ENCODE assay signal across 8 cellular contexts in genomic region chr9:93945400-93946337, GRCh38. TPM values are rescaled to one million over a fixed set of nuclear protein-coding genes. Genes with fewer than 3 reads are reported as not detected.
DNase-seq lines count a peak whose midpoint lies in the region; ATAC-seq and TF ChIP-seq lines count a peak whose summit lies in the region.

No MANE protein-coding gene starts in this region.

- H3K27ac Mint-ChIP-seq in progenitor cell of endocrine pancreas: peak overlapping the region; percentile 46

- no peaks in the 10 kb centered on the region for H4K20me1 ChIP-seq in PC-3 (ENCODE audit: low read length)

- no TSS peak for BruUV-seq in PC-3 (replicated peaks; lab: Mats Ljungman, UMichigan)

- H3K27me3 Mint-ChIP-seq in progenitor cell of endocrine pancreas: peaks cover 99% of the 10 kb centered on the region

- H3K4me1 ChIP-seq in PC-3 (ENCODE audit: insufficient read depth, low read length) (no peaks in the 10 kb centered on the region), heart left ventricle (peaks cover 0 to 25% (median 6%) of the 10 kb centered on the region in 12 donors)

- DNase-seq in HEK293T (ENCODE audit: extremely low spot score) (no peak), PC-3 (no peak), heart left ventricle (peak in 1 of 5 donors; percentile 61), progenitor cell of endocrine pancreas (ENCODE audit: low spot score, unreplicated experiment) (no peak), NCI-H82 (lab: John Stamatoyannopoulos, UW) (no peak), putamen (ENCODE audit: low spot score) (no peak), NCI-H82 treated with DMSO at 0.1 percent for 48 hours (lab: John Stamatoyannopoulos, UW; ENCODE audit: unreplicated experiment) (no peak)

- CTCF ChIA-PET in HEK293T (lab: Yijun Ruan, JAX): no interaction called here
- CTCF ChIA-PET in PC-3 (lab: Charles Lee): no interaction called here

- H3K4me2 ChIP-seq in PC-3 (ENCODE audit: low read length): peak overlapping the region; percentile 91

- POLR2A ChIA-PET in HEK293T (lab: Yijun Ruan, JAX) (no interaction called here), PC-3 (lab: Charles Lee; ENCODE audit: unreplicated experiment) (no interaction called here)

- H3K27me3 ChIP-seq in PC-3 (ENCODE audit: low read length) (peaks cover 2% of the 10 kb centered on the region; the same call in 1 of the 2 replicates), heart left ventricle (peaks cover 40 to 99% (median 81%) of the 10 kb centered on the region in 9 donors)

- H3K36me3 ChIP-seq in PC-3 (ENCODE audit: low read depth, low read length) (no peaks in the 10 kb centered on the region), heart left ventricle (no peaks in the 10 kb centered on the region)

- H3K4me3 ChIP-seq in PC-3 (ENCODE audit: low read length) (peak overlapping the region; percentile 70), heart left ventricle (peak overlapping the region in 9 of 12 donors; percentile 3 to 50 (median 36))

- no peaks in the 10 kb centered on the region for H3F3A ChIP-seq in PC-3 (ENCODE audit: low read length, unreplicated experiment)

- H3K27ac ChIP-seq in PC-3 (ENCODE audit: low read length) (no peak overlapping the region), heart left ventricle (no peak overlapping the region)

- TF ChIP-seq CTCF in PC-3 (conservative IDR thresholded peaks at IDR 0.05; ENCODE audit: low read depth, low read length) (no peak), heart left ventricle (IDR thresholded peaks at IDR 0.05) (no peak), progenitor cell of endocrine pancreas (IDR thresholded peaks at IDR 0.05; ENCODE audit: unreplicated experiment) (no peak)

- intact Hi-C loops in PC-3 (cut with micrococcal nuclease) (no loop called here), heart left ventricle (cut with DNase I) (loop anchor here in 1 of 10 donors (5.0 kb wide), 1 partner anchor 123 kb away; no protein-coding TSS in a partner anchor)

- no peak overlapping the region for H3K9ac ChIP-seq in PC-3 (ENCODE audit: low read length)

- ATAC-seq in PC-3: no peak
- peak in 2 of 4 donors; percentile 8 to 24 for ATAC-seq in heart left ventricle
- ATAC-seq in HG02678 (IDR thresholded peaks at IDR 0.05; ENCODE audit: unreplicated experiment): no peak

- H2AFZ ChIP-seq in PC-3 (ENCODE audit: low read length): peak overlapping the region; percentile 86

- H3K9me3 Mint-ChIP-seq in progenitor cell of endocrine pancreas (ENCODE audit: low read depth): no peaks in the 10 kb centered on the region

- peak overlapping the region; percentile 4 for H3K4me3 Mint-ChIP-seq in progenitor cell of endocrine pancreas (ENCODE audit: low read depth)

- no peaks in the 10 kb centered on the region for H3K36me3 Mint-ChIP-seq in progenitor cell of endocrine pancreas (ENCODE audit: insufficient read depth)

- no peak for TF ChIP-seq POLR2A in heart left ventricle (IDR thresholded peaks at IDR 0.05)

- H3K9me3 ChIP-seq in PC-3 (ENCODE audit: low read length) (no peaks in the 10 kb centered on the region), heart left ventricle (no peaks in the 10 kb centered on the region)

- 1 to 3% (median 2%) methylated on average over 43 to 50 of the region's 50 CpGs for WGBS in heart left ventricle, 4 donors

- peaks cover 8% of the 10 kb centered on the region for H3K4me1 Mint-ChIP-seq in progenitor cell of endocrine pancreas (ENCODE audit: low read depth)

- H3K79me2 ChIP-seq in PC-3 (ENCODE audit: low read length): no peaks in the 10 kb centered on the region

- H3K9me2 ChIP-seq in PC-3 (replicated peaks; ENCODE audit: low read length): no peaks in the 10 kb centered on the region

TF ChIP-seq in HEK293T, 16 proteins besides CTCF, POLR2A, EP300 and RAD21:
- peak; percentile 66; the same call in 1 of the 2 replicates for TF ChIP-seq L3MBTL2 (conservative IDR thresholded peaks at IDR 0.05)
- TF ChIP-seq ELF4 (IDR thresholded peaks at IDR 0.05): no peak

RNA-seq across cellular contexts. Expression of gene BARX1, which starts 9.5 kb away (rescaled TPM):
- total RNA-seq in PC-3 (2014; rRNA removed): not detected in 2 replicates
- total RNA-seq in heart left ventricle: not detected
- not detected for polyA plus RNA-seq in heart left ventricle
- 0.74 and 3.3 TPM in 2 replicates for total RNA-seq in progenitor cell of endocrine pancreas
